In the genomic region with DNA sequence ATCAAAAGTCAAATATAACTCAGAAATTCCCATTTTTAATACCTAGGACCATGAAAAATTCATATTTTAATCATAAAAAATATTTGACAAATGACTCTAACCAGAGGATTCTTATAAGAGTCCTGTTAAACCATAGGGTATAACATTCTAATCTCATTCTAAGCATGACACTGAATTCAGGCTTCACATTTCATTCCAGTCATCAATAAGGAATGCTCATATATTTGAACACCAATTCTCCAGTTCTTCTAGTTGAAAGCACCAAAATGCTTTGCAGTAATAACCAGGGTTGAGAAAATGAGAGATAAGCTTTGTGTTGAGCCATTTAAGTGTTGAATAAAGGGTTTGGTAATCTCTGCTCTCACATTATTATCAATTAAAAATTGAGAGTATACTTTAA, we compare ENCODE assay signal across 22 cellular contexts.
DNase-seq lines count a peak whose midpoint lies in the region; FAIRE-seq and TF ChIP-seq lines count a peak whose summit lies in the region.
"Had no signal": no experiment of that assay in that cellular context is flagged by ENCODE, and none has a peak within 500 bp of the region (broad histone marks: within the 10 kb centered on the region; RNA-seq: fewer than 3 reads in every experiment).

No MANE protein-coding gene starts in this region.

- no peaks in the 10 kb centered on the region for H3K4me1 Mint-ChIP-seq in nephron progenitor cell

- H3K9ac ChIP-seq in GM23248 (no peak overlapping the region), kidney (ENCODE audit: low read length in 2 of 2) (no peak overlapping the region)

- H3K9me3 ChIP-seq in GM23248 (ENCODE audit: low read depth) (no peaks in the 10 kb centered on the region), kidney (ENCODE audit: control insufficient read depth in 1 of 2, low read length in 2 of 2) (no peaks in the 10 kb centered on the region)
- H3K9me3 ChIP-seq: adrenal gland, esophagus squamous epithelium, upper lobe of left lung had no signal

- no peaks in the 10 kb centered on the region for H3K9me2 ChIP-seq in GM23248 (ENCODE audit: insufficient read depth)

- peaks cover 12% of the 10 kb centered on the region for H3K4me1 ChIP-seq in GM23248 (ENCODE audit: insufficient read depth)
- peaks cover 0 to 4% of the 10 kb centered on the region in 2 donors for H3K4me1 ChIP-seq in kidney (ENCODE audit: control insufficient read depth in 1 of 2, insufficient read depth in 1 of 2, low read depth in 1 of 2, low read length in 2 of 2)

- H3K9me3 Mint-ChIP-seq in nephron progenitor cell: peaks cover 12% of the 10 kb centered on the region
- H3K9me3 Mint-ChIP-seq: CD4-positive, alpha-beta T cell; naive thymus-derived CD8-positive, alpha-beta T cell; stimulated activated naive CD8-positive, alpha-beta T cell treated with anti-CD3 and anti-CD28 coated beads, Interleukin-15, amount 100 ng/mL, for 72 hours had no signal

- 0 out of 2 replicates have a peak, but pooled peaks cover 8% of the 10 kb centered on the region for H3F3A ChIP-seq in GM23248 (ENCODE audit: insufficient read depth)

- no peaks in the 10 kb centered on the region for H3K79me2 ChIP-seq in GM23248 (ENCODE audit: insufficient read depth)
- H3K79me2 ChIP-seq: hepatocyte had no signal

- no peak for TF ChIP-seq CTCF in AG04449 (IDR thresholded peaks at IDR 0.05; ENCODE audit: insufficient read depth, low read length, missing control alignments)
- no peak for TF ChIP-seq CTCF in fibroblast of the aortic adventitia (IDR thresholded peaks at IDR 0.05; ENCODE audit: insufficient read depth, low read length)
- no peak for TF ChIP-seq CTCF in nephron progenitor cell (IDR thresholded peaks at IDR 0.05)
- no peak for TF ChIP-seq CTCF in kidney (IDR thresholded peaks at IDR 0.05; ENCODE audit: borderline replicate concordance, extremely low read depth, insufficient read depth)

- H3K4me2 ChIP-seq in GM23248 (ENCODE audit: unreplicated experiment): peak overlapping the region; percentile 51
- H3K4me2 ChIP-seq: hepatocyte had no signal

- H4K20me1 ChIP-seq in GM23248 (ENCODE audit: insufficient read depth): no peaks in the 10 kb centered on the region

- in situ Hi-C loops in GM23248 (cut with MboI): no loop called here

- H3K4me3 ChIP-seq in AG04449 (ENCODE audit: low read depth, low read length) (no peak overlapping the region), GM23248 (no peak overlapping the region), fibroblast of the aortic adventitia (ENCODE audit: low read depth, low read length) (no peak overlapping the region), kidney (ENCODE audit: low read length in 2 of 2) (no peak overlapping the region)
- H3K4me3 ChIP-seq: adrenal gland, esophagus squamous epithelium, hepatocyte, upper lobe of left lung had no signal

- intact Hi-C loops in kidney (cut with DNase I): no loop called here

- H3K27me3 ChIP-seq in GM23248 (replicated peaks; ENCODE audit: insufficient read depth): no peaks in the 10 kb centered on the region
- H3K27me3 ChIP-seq: adrenal gland, esophagus squamous epithelium, hepatocyte, upper lobe of left lung had no signal

- H3K27ac ChIP-seq in GM23248 (0 out of 2 replicates have a peak overlapping the region, but pooled peaks have one; percentile 2), kidney (ENCODE audit: low read depth in 2 of 2, low read length in 2 of 2) (no peak overlapping the region)
- H3K27ac ChIP-seq: adrenal gland, esophagus squamous epithelium, hepatocyte, upper lobe of left lung had no signal

- CTCF ChIA-PET in AG04449 (lab: Yijun Ruan, JAX): interaction anchor here (1.8 kb wide), 1 partner anchor 12 kb away, joined by 7 read pairs; no protein-coding TSS in a partner anchor

- no peak overlapping the region for H2AFZ ChIP-seq in GM23248
- H2AFZ ChIP-seq: hepatocyte had no signal

- FAIRE-seq in kidney (lab: Jason Lieb, UNC): no peak
- FAIRE-seq: H1 had no signal

- H3K36me3 ChIP-seq in GM23248 (ENCODE audit: low read depth) (0 out of 2 replicates have a peak, but pooled peaks cover 3% of the 10 kb centered on the region), kidney (ENCODE audit: control insufficient read depth in 1 of 2, insufficient read depth in 2 of 2, low read length in 2 of 2) (peaks cover 4 to 11% of the 10 kb centered on the region in 2 donors)
- H3K36me3 ChIP-seq: adrenal gland had no signal

- H3K36me3 Mint-ChIP-seq in nephron progenitor cell (ENCODE audit: low read depth): peaks cover 52% of the 10 kb centered on the region

- H3K27ac Mint-ChIP-seq in nephron progenitor cell: no peak overlapping the region
- H3K27ac Mint-ChIP-seq: activated CD4-positive, alpha-beta T cell treated with anti-CD3 and anti-CD28 coated beads for 36 hours; CD4-positive, alpha-beta T cell; stimulated activated naive CD8-positive, alpha-beta T cell treated with anti-CD3 and anti-CD28 coated beads, Interleukin-15, amount 100 ng/mL, for 72 hours had no signal

- DNase-seq in AG04449 (ENCODE audit: low read depth, low spot score) (peak; percentile 17), GM23248 (peak; percentile 54), amniotic stem cell (lab: John Stamatoyannopoulos, UW) (peak; percentile 3), fibroblast of the aortic adventitia (ENCODE audit: low read depth) (peak; percentile 60), HPDE6-E6E7 (ENCODE audit: extremely low spot score) (no peak), AML-193 (lab: John Stamatoyannopoulos, UW) (no peak), nephron progenitor cell (no peak), kidney (no peak)
- DNase-seq: activated CD4-positive, alpha-beta T cell treated with anti-CD3 and anti-CD28 coated beads for 36 hours; activated gamma-delta T cell; adrenal gland; CD4-positive, alpha-beta T cell; effector memory CD4-positive, alpha-beta T cell; esophagus squamous epithelium; kidney glomerular epithelial cell; naive thymus-derived CD8-positive, alpha-beta T cell; NCI-H524 treated with DMSO at 0.1 percent for 48 hours; posterior cingulate gyrus; stimulated activated naive CD8-positive, alpha-beta T cell treated with anti-CD3 and anti-CD28 coated beads, Interleukin-15, amount 100 ng/mL, for 72 hours; upper lobe of left lung had no signal

- POLR2A ChIA-PET in AG04449 (lab: Yijun Ruan, JAX): no interaction called here

- no peaks in the 10 kb centered on the region for H3K27me3 Mint-ChIP-seq in nephron progenitor cell (ENCODE audit: low read depth, poor library complexity)
- H3K27me3 Mint-ChIP-seq: activated CD4-positive, alpha-beta T cell treated with anti-CD3 and anti-CD28 coated beads for 36 hours; CD4-positive, alpha-beta T cell; naive thymus-derived CD8-positive, alpha-beta T cell; stimulated activated naive CD8-positive, alpha-beta T cell treated with anti-CD3 and anti-CD28 coated beads, Interleukin-15, amount 100 ng/mL, for 72 hours had no signal

- no peak overlapping the region for H3K4me3 Mint-ChIP-seq in nephron progenitor cell
- H3K4me3 Mint-ChIP-seq: activated CD4-positive, alpha-beta T cell treated with anti-CD3 and anti-CD28 coated beads for 36 hours; CD4-positive, alpha-beta T cell; naive thymus-derived CD8-positive, alpha-beta T cell; stimulated activated naive CD8-positive, alpha-beta T cell treated with anti-CD3 and anti-CD28 coated beads, Interleukin-15, amount 100 ng/mL, for 72 hours had no signal

Comparison
In these comparisons a context has a peak if more than half of its experiments do, and no peak if none do; other contexts are left out.
1. DNase-seq: peak in AG04449 (single experiment), GM23248 (single experiment), amniotic stem cell (single experiment) and fibroblast of the aortic adventitia (single experiment); none in HPDE6-E6E7 (single experiment), AML-193 (0 of 2), nephron progenitor cell (single experiment) and kidney (single experiment).